1 cellular context compared by ENCODE assay signal in the genomic region with DNA sequence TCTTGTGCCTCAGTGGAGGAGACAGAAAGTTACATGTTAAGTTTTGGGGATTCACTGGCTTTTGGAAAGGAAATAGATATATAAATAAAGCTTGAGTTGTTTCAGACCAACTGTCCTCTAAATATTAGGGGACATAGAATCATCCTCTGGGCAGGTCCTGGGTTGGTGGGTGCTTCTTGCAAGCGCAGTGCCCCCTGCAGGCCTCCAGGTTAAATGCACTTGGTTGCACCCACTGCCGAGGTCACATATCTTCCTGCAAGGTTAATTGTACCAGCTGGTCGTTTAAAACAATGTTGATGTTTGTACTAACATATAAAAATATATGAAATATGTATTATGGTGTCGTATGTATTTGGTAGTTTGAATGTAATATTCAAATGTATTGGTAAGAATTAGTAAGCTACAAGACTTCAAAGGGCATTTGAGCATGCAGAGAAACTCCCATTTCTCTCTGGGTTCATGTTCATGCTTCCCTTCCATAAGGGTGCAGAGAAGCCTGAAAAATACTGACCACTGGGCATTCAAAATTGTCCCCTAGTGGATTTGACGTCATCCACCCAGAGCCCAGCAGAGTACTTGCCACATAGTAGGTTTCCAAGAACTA.
TF ChIP-seq lines count a peak whose summit lies in the region.

No MANE protein-coding gene starts in this region.

TF ChIP-seq in GM23338, 12 proteins besides CTCF, POLR2A, EP300 and RAD21 (continued from another document):
- TF ChIP-seq, protein P1, sequence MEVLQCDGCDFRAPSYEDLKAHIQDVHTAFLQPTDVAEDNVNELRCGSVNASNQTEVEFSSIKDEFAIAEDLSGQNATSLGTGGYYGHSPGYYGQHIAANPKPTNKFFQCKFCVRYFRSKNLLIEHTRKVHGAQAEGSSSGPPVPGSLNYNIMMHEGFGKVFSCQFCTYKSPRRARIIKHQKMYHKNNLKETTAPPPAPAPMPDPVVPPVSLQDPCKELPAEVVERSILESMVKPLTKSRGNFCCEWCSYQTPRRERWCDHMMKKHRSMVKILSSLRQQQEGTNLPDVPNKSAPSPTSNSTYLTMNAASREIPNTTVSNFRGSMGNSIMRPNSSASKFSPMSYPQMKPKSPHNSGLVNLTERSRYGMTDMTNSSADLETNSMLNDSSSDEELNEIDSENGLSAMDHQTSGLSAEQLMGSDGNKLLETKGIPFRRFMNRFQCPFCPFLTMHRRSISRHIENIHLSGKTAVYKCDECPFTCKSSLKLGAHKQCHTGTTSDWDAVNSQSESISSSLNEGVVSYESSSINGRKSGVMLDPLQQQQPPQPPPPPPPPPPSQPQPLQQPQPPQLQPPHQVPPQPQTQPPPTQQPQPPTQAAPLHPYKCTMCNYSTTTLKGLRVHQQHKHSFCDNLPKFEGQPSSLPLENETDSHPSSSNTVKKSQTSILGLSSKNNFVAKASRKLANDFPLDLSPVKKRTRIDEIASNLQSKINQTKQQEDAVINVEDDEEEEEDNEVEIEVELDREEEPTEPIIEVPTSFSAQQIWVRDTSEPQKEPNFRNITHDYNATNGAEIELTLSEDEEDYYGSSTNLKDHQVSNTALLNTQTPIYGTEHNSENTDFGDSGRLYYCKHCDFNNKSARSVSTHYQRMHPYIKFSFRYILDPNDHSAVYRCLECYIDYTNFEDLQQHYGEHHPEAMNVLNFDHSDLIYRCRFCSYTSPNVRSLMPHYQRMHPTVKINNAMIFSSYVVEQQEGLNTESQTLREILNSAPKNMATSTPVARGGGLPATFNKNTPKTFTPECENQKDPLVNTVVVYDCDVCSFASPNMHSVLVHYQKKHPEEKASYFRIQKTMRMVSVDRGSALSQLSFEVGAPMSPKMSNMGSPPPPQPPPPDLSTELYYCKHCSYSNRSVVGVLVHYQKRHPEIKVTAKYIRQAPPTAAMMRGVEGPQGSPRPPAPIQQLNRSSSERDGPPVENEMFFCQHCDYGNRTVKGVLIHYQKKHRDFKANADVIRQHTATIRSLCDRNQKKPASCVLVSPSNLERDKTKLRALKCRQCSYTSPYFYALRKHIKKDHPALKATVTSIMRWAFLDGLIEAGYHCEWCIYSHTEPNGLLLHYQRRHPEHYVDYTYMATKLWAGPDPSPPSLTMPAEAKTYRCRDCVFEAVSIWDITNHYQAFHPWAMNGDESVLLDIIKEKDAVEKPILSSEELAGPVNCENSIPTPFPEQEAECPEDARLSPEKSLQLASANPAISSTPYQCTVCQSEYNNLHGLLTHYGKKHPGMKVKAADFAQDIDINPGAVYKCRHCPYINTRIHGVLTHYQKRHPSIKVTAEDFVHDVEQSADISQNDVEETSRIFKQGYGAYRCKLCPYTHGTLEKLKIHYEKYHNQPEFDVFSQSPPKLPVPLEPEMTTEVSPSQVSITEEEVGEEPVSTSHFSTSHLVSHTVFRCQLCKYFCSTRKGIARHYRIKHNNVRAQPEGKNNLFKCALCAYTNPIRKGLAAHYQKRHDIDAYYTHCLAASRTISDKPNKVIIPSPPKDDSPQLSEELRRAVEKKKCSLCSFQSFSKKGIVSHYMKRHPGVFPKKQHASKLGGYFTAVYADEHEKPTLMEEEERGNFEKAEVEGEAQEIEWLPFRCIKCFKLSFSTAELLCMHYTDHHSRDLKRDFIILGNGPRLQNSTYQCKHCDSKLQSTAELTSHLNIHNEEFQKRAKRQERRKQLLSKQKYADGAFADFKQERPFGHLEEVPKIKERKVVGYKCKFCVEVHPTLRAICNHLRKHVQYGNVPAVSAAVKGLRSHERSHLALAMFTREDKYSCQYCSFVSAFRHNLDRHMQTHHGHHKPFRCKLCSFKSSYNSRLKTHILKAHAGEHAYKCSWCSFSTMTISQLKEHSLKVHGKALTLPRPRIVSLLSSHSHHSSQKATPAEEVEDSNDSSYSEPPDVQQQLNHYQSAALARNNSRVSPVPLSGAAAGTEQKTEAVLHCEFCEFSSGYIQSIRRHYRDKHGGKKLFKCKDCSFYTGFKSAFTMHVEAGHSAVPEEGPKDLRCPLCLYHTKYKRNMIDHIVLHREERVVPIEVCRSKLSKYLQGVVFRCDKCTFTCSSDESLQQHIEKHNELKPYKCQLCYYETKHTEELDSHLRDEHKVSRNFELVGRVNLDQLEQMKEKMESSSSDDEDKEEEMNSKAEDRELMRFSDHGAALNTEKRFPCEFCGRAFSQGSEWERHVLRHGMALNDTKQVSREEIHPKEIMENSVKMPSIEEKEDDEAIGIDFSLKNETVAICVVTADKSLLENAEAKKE (CRISPR knock-in tag; IDR thresholded peaks at IDR 0.05), result no peak
- TF ChIP-seq POLR2AphosphoS5 (IDR thresholded peaks at IDR 0.05; ENCODE audit: low read depth), result no peak
- no peak for TF ChIP-seq NANOG (IDR thresholded peaks at IDR 0.05; ENCODE audit: borderline replicate concordance)
- TF ChIP-seq, protein P2, sequence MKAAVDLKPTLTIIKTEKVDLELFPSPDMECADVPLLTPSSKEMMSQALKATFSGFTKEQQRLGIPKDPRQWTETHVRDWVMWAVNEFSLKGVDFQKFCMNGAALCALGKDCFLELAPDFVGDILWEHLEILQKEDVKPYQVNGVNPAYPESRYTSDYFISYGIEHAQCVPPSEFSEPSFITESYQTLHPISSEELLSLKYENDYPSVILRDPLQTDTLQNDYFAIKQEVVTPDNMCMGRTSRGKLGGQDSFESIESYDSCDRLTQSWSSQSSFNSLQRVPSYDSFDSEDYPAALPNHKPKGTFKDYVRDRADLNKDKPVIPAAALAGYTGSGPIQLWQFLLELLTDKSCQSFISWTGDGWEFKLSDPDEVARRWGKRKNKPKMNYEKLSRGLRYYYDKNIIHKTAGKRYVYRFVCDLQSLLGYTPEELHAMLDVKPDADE (IDR thresholded peaks at IDR 0.05), result no peak
- no peak for TF ChIP-seq STAT1 (IDR thresholded peaks at IDR 0.05; ENCODE audit: unreplicated experiment)
- no peak for TF ChIP-seq ZNF331 (CRISPR knock-in tag; IDR thresholded peaks at IDR 0.05; ENCODE audit: low read depth)
- TF ChIP-seq, protein P3, sequence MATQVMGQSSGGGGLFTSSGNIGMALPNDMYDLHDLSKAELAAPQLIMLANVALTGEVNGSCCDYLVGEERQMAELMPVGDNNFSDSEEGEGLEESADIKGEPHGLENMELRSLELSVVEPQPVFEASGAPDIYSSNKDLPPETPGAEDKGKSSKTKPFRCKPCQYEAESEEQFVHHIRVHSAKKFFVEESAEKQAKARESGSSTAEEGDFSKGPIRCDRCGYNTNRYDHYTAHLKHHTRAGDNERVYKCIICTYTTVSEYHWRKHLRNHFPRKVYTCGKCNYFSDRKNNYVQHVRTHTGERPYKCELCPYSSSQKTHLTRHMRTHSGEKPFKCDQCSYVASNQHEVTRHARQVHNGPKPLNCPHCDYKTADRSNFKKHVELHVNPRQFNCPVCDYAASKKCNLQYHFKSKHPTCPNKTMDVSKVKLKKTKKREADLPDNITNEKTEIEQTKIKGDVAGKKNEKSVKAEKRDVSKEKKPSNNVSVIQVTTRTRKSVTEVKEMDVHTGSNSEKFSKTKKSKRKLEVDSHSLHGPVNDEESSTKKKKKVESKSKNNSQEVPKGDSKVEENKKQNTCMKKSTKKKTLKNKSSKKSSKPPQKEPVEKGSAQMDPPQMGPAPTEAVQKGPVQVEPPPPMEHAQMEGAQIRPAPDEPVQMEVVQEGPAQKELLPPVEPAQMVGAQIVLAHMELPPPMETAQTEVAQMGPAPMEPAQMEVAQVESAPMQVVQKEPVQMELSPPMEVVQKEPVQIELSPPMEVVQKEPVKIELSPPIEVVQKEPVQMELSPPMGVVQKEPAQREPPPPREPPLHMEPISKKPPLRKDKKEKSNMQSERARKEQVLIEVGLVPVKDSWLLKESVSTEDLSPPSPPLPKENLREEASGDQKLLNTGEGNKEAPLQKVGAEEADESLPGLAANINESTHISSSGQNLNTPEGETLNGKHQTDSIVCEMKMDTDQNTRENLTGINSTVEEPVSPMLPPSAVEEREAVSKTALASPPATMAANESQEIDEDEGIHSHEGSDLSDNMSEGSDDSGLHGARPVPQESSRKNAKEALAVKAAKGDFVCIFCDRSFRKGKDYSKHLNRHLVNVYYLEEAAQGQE (IDR thresholded peaks at IDR 0.05; ENCODE audit: unreplicated experiment), result no peak
- no peak for TF ChIP-seq CREB1 (CRISPR knock-in tag; IDR thresholded peaks at IDR 0.05; ENCODE audit: low read depth)
- TF ChIP-seq ZNF114 (CRISPR knock-in tag; IDR thresholded peaks at IDR 0.05), result no peak
- TF ChIP-seq EZH2 (IDR thresholded peaks at IDR 0.05; ENCODE audit: low read depth, unreplicated experiment), result no peak
- TF ChIP-seq EZH2phosphoT487 (IDR thresholded peaks at IDR 0.05; ENCODE audit: unreplicated experiment), result no peak
